ENCODE assay signal across 12 cellular contexts in genomic region chr1:219220945-219221344, GRCh38. TPM values are rescaled to one million over a fixed set of nuclear protein-coding genes. Genes with fewer than 3 reads are reported as not detected.
A peak's percentile ranks its signal among the peaks of the same experiment; 100 is the strongest.
DNase-seq lines count a peak whose midpoint lies in the region; ATAC-seq and TF ChIP-seq lines count a peak whose summit lies in the region.
"Had no signal": no experiment of that assay in that cellular context is flagged by ENCODE, and none has a peak within 500 bp of the region (broad histone marks: within the 10 kb centered on the region; RNA-seq: fewer than 3 reads in every experiment).

No MANE protein-coding gene starts in this region.

- no peaks in the 10 kb centered on the region for H3K79me2 ChIP-seq in OCI-LY3 (ENCODE audit: low read length)

- no peaks in the 10 kb centered on the region for H3K9me3 ChIP-seq in right atrium auricular region
- no peaks in the 10 kb centered on the region for H3K9me3 ChIP-seq in OCI-LY3 (ENCODE audit: insufficient read depth, low read length)
- H3K9me3 ChIP-seq in aorta (ENCODE audit: control insufficient read depth, low read length): no peaks in the 10 kb centered on the region

- H3K4me2 ChIP-seq in OCI-LY3 (ENCODE audit: low read length): no peak overlapping the region

- H3K27me3 ChIP-seq in right atrium auricular region (no peaks in the 10 kb centered on the region), OCI-LY3 (ENCODE audit: low read depth, low read length) (no peaks in the 10 kb centered on the region), aorta (ENCODE audit: control insufficient read depth in 1 of 2, insufficient read depth in 2 of 2, low read length in 1 of 2) (no peaks in the 10 kb centered on the region)

- H3K9ac ChIP-seq in OCI-LY3 (ENCODE audit: low read length): no peak overlapping the region

- no peak overlapping the region for H2AFZ ChIP-seq in OCI-LY3 (ENCODE audit: low read depth, low read length)

- DNase-seq in Right ventricle myocardium superior: no peak
- no peak for DNase-seq in right atrium auricular region (ENCODE audit: low spot score)
- DNase-seq in aorta: no peak
- DNase-seq in putamen (ENCODE audit: low spot score): no peak
- DNase-seq in stimulated activated CD4-positive, alpha-beta T cell treated with anti-CD3 and anti-CD28 coated beads, Interleukin-4, amount 100 ng/mL, for 1 hour: no peak
- no peak for DNase-seq in middle frontal gyrus (ENCODE audit: extremely low spot score, low spot score)
- DNase-seq: activated CD4-positive, alpha-beta memory T cell treated with anti-CD3 and anti-CD28 coated beads, Interleukin-2, amount 10 ng/mL, durations not matched to agents 7 days and 5 days; H7; islet precursor cell; NCI-H82 had no signal

- intact Hi-C loops in Right ventricle myocardium superior (cut with DNase I): no loop called here
- intact Hi-C loops in aorta (cut with DNase I): no loop called here

- H3K4me3 ChIP-seq in right atrium auricular region (no peak overlapping the region), OCI-LY3 (ENCODE audit: low read length) (no peak overlapping the region), aorta (ENCODE audit: low read length in 2 of 2) (no peak overlapping the region)

- TF ChIP-seq CTCF in right atrium auricular region (IDR thresholded peaks at IDR 0.05): no peak
- 0 out of 2 replicates have a peak, but pooled peaks have one; percentile 7 for TF ChIP-seq CTCF in OCI-LY3 (IDR thresholded peaks at IDR 0.05; ENCODE audit: low read depth, low read length)

- peak; percentile 58 for ATAC-seq in Right ventricle myocardium superior (ENCODE audit: poor library complexity)
- peak; percentile 97 for ATAC-seq in HG02870 (IDR thresholded peaks at IDR 0.05; ENCODE audit: unreplicated experiment)
- peak; percentile 66 for ATAC-seq in aorta (ENCODE audit: low FRiP score)

- 75 to 87% methylated on average over 3 of the region's 3 CpGs for WGBS in aorta, 2 donors

- no peaks in the 10 kb centered on the region for H3K4me1 ChIP-seq in right atrium auricular region
- H3K4me1 ChIP-seq in OCI-LY3 (ENCODE audit: low read length): peaks cover 8% of the 10 kb centered on the region; the same call in 1 of the 2 replicates
- peaks cover 0 to 8% of the 10 kb centered on the region in 2 donors for H3K4me1 ChIP-seq in aorta (ENCODE audit: control insufficient read depth in 1 of 2, insufficient read depth in 2 of 2, low read length in 2 of 2)

- H3K27ac ChIP-seq in right atrium auricular region: no peak overlapping the region
- no peak overlapping the region for H3K27ac ChIP-seq in OCI-LY3 (ENCODE audit: low read length)
- H3K27ac ChIP-seq in aorta (ENCODE audit: low read depth in 1 of 2, low read length in 2 of 2): no peak overlapping the region

- no peaks in the 10 kb centered on the region for H4K20me1 ChIP-seq in OCI-LY3 (ENCODE audit: insufficient read depth, low read length)

- H3K36me3 ChIP-seq in right atrium auricular region (peaks cover 13% of the 10 kb centered on the region), OCI-LY3 (replicated peaks; ENCODE audit: low read depth, low read length) (peaks cover 23% of the 10 kb centered on the region), aorta (ENCODE audit: control insufficient read depth in 1 of 2, insufficient read depth in 2 of 2, low read length in 1 of 2) (peaks cover 2 to 3% of the 10 kb centered on the region in 2 donors)

RNA-seq across cellular contexts. Expression of gene LYPLAL1, which starts 47.3 kb away (rescaled TPM):
- total RNA-seq in Right ventricle myocardium superior: 72.2 TPM
- 10 to 100 TPM; 32.6 to 35.9 TPM for total RNA-seq in right atrium auricular region
- 10 to 100 TPM; 35.1 to 47.0 TPM for total RNA-seq in aorta
- 10 to 100 TPM; 14.9 to 16.0 TPM for polyA plus RNA-seq in aorta
